8 cellular contexts compared by ENCODE assay signal in the genomic region with DNA sequence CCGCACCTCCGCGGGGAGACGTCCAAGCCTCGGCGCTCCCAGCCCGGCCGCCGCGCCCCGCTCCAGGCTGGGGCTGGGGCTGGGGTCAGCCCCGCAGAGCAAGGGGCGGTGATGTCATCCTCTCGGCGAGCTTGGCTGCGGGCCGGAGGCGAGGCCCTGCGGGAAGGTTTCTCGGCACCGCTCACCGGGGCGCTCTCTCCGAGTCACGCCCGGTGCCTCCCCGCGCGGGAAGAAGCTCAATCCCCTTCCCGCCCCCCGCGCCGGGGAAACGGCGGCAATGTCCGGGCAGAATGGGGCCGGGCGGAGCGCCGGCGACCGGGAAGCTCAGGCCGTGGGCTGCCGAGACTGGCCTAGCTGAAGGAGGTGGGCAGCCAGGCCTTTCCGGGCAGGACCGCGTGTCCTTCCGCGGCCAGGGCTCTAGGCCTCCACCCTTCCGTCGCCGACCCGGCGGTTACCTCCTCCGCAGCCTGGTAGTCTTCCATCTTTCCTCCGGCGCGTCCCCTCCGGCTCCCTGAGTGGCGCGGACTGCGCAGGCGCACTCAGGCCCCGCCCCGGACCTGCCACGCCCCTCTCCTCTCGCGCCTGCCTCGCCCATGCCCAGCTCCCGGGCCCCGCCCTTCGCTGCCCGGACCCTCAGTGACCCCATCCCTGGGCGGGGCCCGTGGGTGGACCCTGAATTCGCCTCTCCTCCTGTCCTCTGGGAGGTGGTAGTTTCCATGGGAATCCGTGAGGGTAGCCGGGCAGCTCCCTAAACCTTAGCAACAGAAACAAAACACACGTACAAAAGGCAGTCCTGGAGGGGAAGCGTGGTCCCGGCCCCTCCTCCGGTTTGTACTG. TPM values are rescaled to one million over a fixed set of nuclear protein-coding genes. Genes with fewer than 3 reads are reported as not detected.
DNase-seq lines count a peak whose midpoint lies in the region; ATAC-seq lines count a peak whose summit lies in the region.

TSS of gene DYNLT1 (minus strand) at position 517 of the 837 bp plus-strand sequence. CDS start at position 482, 35 bp downstream.

- H3K9ac ChIP-seq in NT2/D1 (ENCODE audit: insufficient read length, low read depth): peak within 1 kb of the TSS; percentile 91

- H3K4me1 ChIP-seq in NT2/D1 (ENCODE audit: insufficient read depth, insufficient read length): no peaks in the 10 kb centered on the region
- peaks cover 27% of the 10 kb centered on the region for H3K4me1 ChIP-seq in mesodermal cell (ENCODE audit: control insufficient read depth, insufficient read depth, low read length, poor library complexity, severe bottlenecking)

- H3K4me3 ChIP-seq in NT2/D1 (ENCODE audit: insufficient read length, low read depth) (peak within 1 kb of the TSS; percentile 87), mesodermal cell (ENCODE audit: extremely low read depth, insufficient read depth, low read length, poor library complexity, severe bottlenecking) (peak within 1 kb of the TSS; percentile 92)

- peak; percentile 85 for DNase-seq in COLO829 (ENCODE audit: low spot score)
- peak; percentile 77 for DNase-seq in HS-5 (ENCODE audit: low read depth)
- DNase-seq in NT2/D1 (ENCODE audit: low read depth, low spot score): peak; percentile 73
- peak; percentile 85 for DNase-seq in activated CD8-positive, alpha-beta memory T cell treated with anti-CD3 and anti-CD28 coated beads, Interleukin-2, amount 50 U/mL, for 4 hours
- DNase-seq in stimulated activated CD8-positive, alpha-beta memory T cell treated with anti-CD3 and anti-CD28 coated beads, Interleukin-15, amount 100 ng/mL, for 4 hours (ENCODE audit: low read depth in 2 of 2): peak; percentile 73 to 77

- in situ Hi-C loops in endometrial microvascular endothelial cells (cut with HindIII; ENCODE audit: inconsistent ontology term, low pct_unique_long_range_greater_than_20kb, low sequenced_read_pairs): no loop called here

- peak within 1 kb of the TSS; percentile 90 for H3K27ac ChIP-seq in mesodermal cell (ENCODE audit: low read depth, low read length, severe bottlenecking)

- WGBS in mesodermal cell (ENCODE audit: insufficient coverage in 2 of 2), 2 experiments: 0 to 1% methylated on average over 68 to 78 of the region's 82 CpGs

- H3K36me3 ChIP-seq in NT2/D1 (ENCODE audit: insufficient read depth, insufficient read length, low read length) (peaks cover 19% of the 10 kb centered on the region), mesodermal cell (ENCODE audit: control insufficient read depth, insufficient read depth, low read length) (peaks cover 14% of the 10 kb centered on the region)

- H3K9me3 ChIP-seq in NT2/D1 (ENCODE audit: insufficient read depth, low read length) (no peaks in the 10 kb centered on the region), mesodermal cell (ENCODE audit: control insufficient read depth, low read length) (no peaks in the 10 kb centered on the region)

- H3K27me3 ChIP-seq in NT2/D1 (ENCODE audit: insufficient read depth, insufficient read length): peaks cover 4% of the 10 kb centered on the region

- ATAC-seq in GM19467 (IDR thresholded peaks at IDR 0.05; ENCODE audit: unreplicated experiment): peak; percentile 62

RNA-seq across cellular contexts. Expression of gene DYNLT1, which starts in this region (rescaled TPM):
- 169 TPM for total RNA-seq in endometrial microvascular endothelial cells (ENCODE audit: inconsistent ontology term)
- polyA plus RNA-seq in mesodermal cell (2013, experiment 1 of 2): 238 TPM
- 257 TPM for polyA plus RNA-seq in mesodermal cell (2013, experiment 2 of 2)

Comparison
In these comparisons a context has a peak if more than half of its experiments do, and no peak if none do; other contexts are left out.
1. Peak in every context shown above with its lines: DNase-seq, ATAC-seq, H3K4me3 ChIP-seq and H3K27ac ChIP-seq.